11 cellular contexts compared by ENCODE assay signal in genomic region chr4:15690020-15690809, GRCh38. TPM values are rescaled to one million over a fixed set of nuclear protein-coding genes. Genes with fewer than 3 reads are reported as not detected.
DNase-seq lines count a peak whose midpoint lies in the region; ATAC-seq and TF ChIP-seq lines count a peak whose summit lies in the region.
"Had no signal": no experiment of that assay in that cellular context is flagged by ENCODE, and none has a peak within 500 bp of the region (broad histone marks: within the 10 kb centered on the region; RNA-seq: fewer than 3 reads in every experiment).

No MANE protein-coding gene starts in this region.

- no peak overlapping the region for H3K4me3 Mint-ChIP-seq in activated naive CD8-positive, alpha-beta T cell treated with anti-CD3 and anti-CD28 coated beads, Interleukin-2, amount 50 U/mL, for 24 hours
- H3K4me3 Mint-ChIP-seq: B cell had no signal

- DNase-seq in A172 (ENCODE audit: low spot score) = peak; percentile 95
- DNase-seq in astrocyte of the spinal cord (ENCODE audit: low read depth, low spot score) = peak; percentile 95
- DNase-seq in iris pigment epithelial cell (ENCODE audit: low read depth) = peak; percentile 92
- DNase-seq in NCI-H345 (lab: John Stamatoyannopoulos, UW) = no peak
- DNase-seq in activated naive CD8-positive, alpha-beta T cell treated with anti-CD3 and anti-CD28 coated beads, Interleukin-2, amount 50 U/mL, for 24 hours = no peak
- no peak for DNase-seq in activated T-cell treated with anti-CD3 and anti-CD28 coated beads, Interleukin-2, amount 50 U/mL, for 1 hour
- DNase-seq: NCI-H774 had no signal

- peaks cover 11% of the 10 kb centered on the region for H3K9me3 ChIP-seq in HUES64 (ENCODE audit: insufficient read depth, low read depth, low read length)

- H3K36me3 Mint-ChIP-seq in activated naive CD8-positive, alpha-beta T cell treated with anti-CD3 and anti-CD28 coated beads, Interleukin-2, amount 50 U/mL, for 24 hours (ENCODE audit: low read depth) = peaks cover 12% of the 10 kb centered on the region

- H3K36me3 ChIP-seq in HUES64 (ENCODE audit: insufficient read depth, low read length) = peaks cover 42% of the 10 kb centered on the region

- peaks cover 44% of the 10 kb centered on the region for H3K4me1 ChIP-seq in HUES64 (ENCODE audit: insufficient read depth, low read length)
- H3K4me1 ChIP-seq: parathyroid adenoma had no signal

- peak overlapping the region; percentile 77 for H3K27ac ChIP-seq in HUES64 (ENCODE audit: low read depth, low read length)
- H3K27ac ChIP-seq: parathyroid adenoma had no signal

- H3K9me3 Mint-ChIP-seq in activated naive CD8-positive, alpha-beta T cell treated with anti-CD3 and anti-CD28 coated beads, Interleukin-2, amount 50 U/mL, for 24 hours = no peaks in the 10 kb centered on the region

- WGBS in HUES64 = 43% methylated on average over 5 of the region's 7 CpGs

- H3K4me3 ChIP-seq in HUES64 (ENCODE audit: low read length) = no peak overlapping the region
- no peak overlapping the region for H3K4me3 ChIP-seq in astrocyte of the spinal cord (ENCODE audit: low read depth, low read length)

- TF ChIP-seq CTCF in astrocyte of the spinal cord (IDR thresholded peaks at IDR 0.05; ENCODE audit: low read depth, low read length) = no peak

- H3K4me1 Mint-ChIP-seq in activated naive CD8-positive, alpha-beta T cell treated with anti-CD3 and anti-CD28 coated beads, Interleukin-2, amount 50 U/mL, for 24 hours = no peaks in the 10 kb centered on the region

- H3K27ac Mint-ChIP-seq in activated naive CD8-positive, alpha-beta T cell treated with anti-CD3 and anti-CD28 coated beads, Interleukin-2, amount 50 U/mL, for 24 hours = no peak overlapping the region
- H3K27ac Mint-ChIP-seq: B cell had no signal

- no peak for ATAC-seq in GM18873 (IDR thresholded peaks at IDR 0.05; ENCODE audit: low FRiP score, unreplicated experiment)
- no peak for ATAC-seq in activated naive CD8-positive, alpha-beta T cell treated with anti-CD3 and anti-CD28 coated beads, Interleukin-2, amount 50 U/mL, for 24 hours

- peak overlapping the region; percentile 63; the same call in 1 of the 2 replicates for H3K9ac ChIP-seq in HUES64 (ENCODE audit: low read depth, low read length)
- H3K9ac ChIP-seq: parathyroid adenoma had no signal

- H3K27me3 Mint-ChIP-seq in activated naive CD8-positive, alpha-beta T cell treated with anti-CD3 and anti-CD28 coated beads, Interleukin-2, amount 50 U/mL, for 24 hours = no peaks in the 10 kb centered on the region
- H3K27me3 Mint-ChIP-seq: B cell had no signal

- in situ Hi-C loops in astrocyte of the spinal cord (cut with HindIII; ENCODE audit: low sequenced_read_pairs) = no loop called here

- H3K27me3 ChIP-seq in HUES64 (ENCODE audit: insufficient read depth, low read length) = no peaks in the 10 kb centered on the region

RNA-seq across cellular contexts. Expression of gene FAM200B, which starts 8.6 kb away (rescaled TPM):
- total RNA-seq in A172 (2014; rRNA removed; shearing (Covaris generic)) = 68.7 and 75.9 TPM in 2 replicates
- 26.5 TPM for polyA plus RNA-seq in HUES64 (2013, experiment 1 of 2)
- 27.7 TPM for polyA plus RNA-seq in HUES64 (2013, experiment 2 of 2)

RNA-seq across cellular contexts. Expression of gene BST1, which starts 12.7 kb away (rescaled TPM):
- not detected in 2 replicates for total RNA-seq in A172 (2014; rRNA removed; shearing (Covaris generic))
- 0.45 TPM for polyA plus RNA-seq in HUES64 (2013, experiment 1 of 2)
- polyA plus RNA-seq in HUES64 (2013, experiment 2 of 2) = 0.82 TPM

RNA-seq across cellular contexts. Expression of gene FBXL5, which starts 35.1 kb away (rescaled TPM):
- 80.7 and 89.3 TPM in 2 replicates for total RNA-seq in A172 (2014; rRNA removed; shearing (Covaris generic))
- polyA plus RNA-seq in HUES64 (2013, experiment 1 of 2) = 47.1 TPM
- polyA plus RNA-seq in HUES64 (2013, experiment 2 of 2) = 51.2 TPM

Comparison
In these comparisons a context has a peak if more than half of its experiments do, and no peak if none do; other contexts are left out.
1. DNase-seq: peak in A172 (single experiment), astrocyte of the spinal cord (single experiment) and iris pigment epithelial cell (single experiment); none in NCI-H345 (single experiment), activated naive CD8-positive, alpha-beta T cell treated with anti-CD3 and anti-CD28 coated beads, Interleukin-2, amount 50 U/mL, for 24 hours (single experiment) and activated T-cell treated with anti-CD3 and anti-CD28 coated beads, Interleukin-2, amount 50 U/mL, for 1 hour (single experiment).